8 cellular contexts compared by ENCODE assay signal in genomic region chrX:129759576-129760061, GRCh38. TPM values are rescaled to one million over a fixed set of nuclear protein-coding genes. Genes with fewer than 3 reads are reported as not detected.
A peak's percentile ranks its signal among the peaks of the same experiment; 100 is the strongest.
DNase-seq lines count a peak whose midpoint lies in the region; ATAC-seq, FAIRE-seq and TF ChIP-seq lines count a peak whose summit lies in the region.

No MANE protein-coding gene starts in this region.

- CTCF ChIA-PET in activated CD4-positive, alpha-beta T cell treated with anti-CD3 and anti-CD28 coated beads, Interleukin-2, amount 10 ng/mL, durations not matched to agents 7 days and 5 days (lab: Charles Lee): interaction anchor here (0.8 to 2.3 kb wide), 8 partner anchors 9 to 23 kb away, joined by 3 to 12 read pairs (median 5); partner anchors contain the start of gene SASH3
- CTCF ChIA-PET in H1 (lab: Charles Lee; ENCODE audit: partially characterized antibody): interaction anchor here (0.8 to 1.4 kb wide), 6 partner anchors 12 to 197 kb away, joined by 3 to 7 read pairs (median 4); no protein-coding TSS in a partner anchor

- peaks cover 7% of the 10 kb centered on the region for H3K36me3 Mint-ChIP-seq in activated CD4-positive, alpha-beta T cell treated with anti-CD3 and anti-CD28 coated beads, Interleukin-2, amount 10 ng/mL, durations not matched to agents 7 days and 5 days (ENCODE audit: low read depth)

- H2BK12ac ChIP-seq in H1 (ENCODE audit: low read depth, low read length): no peak overlapping the region

- H3K27ac ChIP-seq in BLaER1: peak overlapping the region; percentile 75
- no peak overlapping the region for H3K27ac ChIP-seq in H1 (ENCODE audit: low read depth, low read length)

- no peak for TF ChIP-seq POLR2A in H1 (IDR thresholded peaks at IDR 0.05; ENCODE audit: control extremely low read depth in 1 of 2, low read depth in 2 of 2, low read length in 2 of 2)

- no peaks in the 10 kb centered on the region for H3K23me2 ChIP-seq in H1 (ENCODE audit: low read depth, low read length)

- no peak overlapping the region for H4K8ac ChIP-seq in H1 (ENCODE audit: extremely low read depth, insufficient read depth, low read length)

- H3K27me3 ChIP-seq in BLaER1 (peaks cover 79% of the 10 kb centered on the region), H1 (replicated peaks in 1 of 4; ENCODE audit: control insufficient read depth in 3 of 4, extremely low read depth in 1 of 4, insufficient read depth in 3 of 4, low read length in 3 of 4) (no peaks in the 10 kb centered on the region)

- H3K4me1 ChIP-seq in BLaER1 (peaks cover 81% of the 10 kb centered on the region), H1 (replicated peaks in 1 of 4; ENCODE audit: control insufficient read depth in 3 of 4, insufficient read depth in 4 of 4, low read length in 3 of 4) (no peaks in the 10 kb centered on the region)

- TF ChIP-seq CTCF in H1 (IDR thresholded peaks at IDR 0.05; ENCODE audit: control extremely low read depth in 1 of 3, insufficient read depth in 1 of 3, low read depth in 1 of 3, low read length in 3 of 3) (peak in 1 of 3 experiments; percentile 5; a peak in 1 of 4 replicates), omental fat pad (IDR thresholded peaks at IDR 0.05) (no peak)

- H3K23ac ChIP-seq in H1 (ENCODE audit: insufficient read length): no peak overlapping the region

- H2BK120ac ChIP-seq in H1 (replicated peaks; ENCODE audit: low read depth, low read length): no peak overlapping the region

- no peak overlapping the region for H3K18ac ChIP-seq in H1 (ENCODE audit: extremely low read depth, low read length)

- H3K56ac ChIP-seq in H1 (replicated peaks; ENCODE audit: insufficient read length, low read depth, low read length): no peak overlapping the region

- no peak for TF ChIP-seq EP300 in H1 (IDR thresholded peaks at IDR 0.05; ENCODE audit: borderline replicate concordance in 1 of 2, low read depth in 2 of 2, low read length in 2 of 2)

- H3K4me2 ChIP-seq in BLaER1: peak overlapping the region; percentile 73
- no peak overlapping the region for H3K4me2 ChIP-seq in H1 (ENCODE audit: insufficient read depth in 1 of 2, low read depth in 2 of 2, low read length in 2 of 2)

- H3K4me3 Mint-ChIP-seq in activated CD4-positive, alpha-beta T cell treated with anti-CD3 and anti-CD28 coated beads, Interleukin-2, amount 10 ng/mL, durations not matched to agents 7 days and 5 days: peak overlapping the region; percentile 31

- H3K27me3 Mint-ChIP-seq in activated CD4-positive, alpha-beta T cell treated with anti-CD3 and anti-CD28 coated beads, Interleukin-2, amount 10 ng/mL, durations not matched to agents 7 days and 5 days: no peaks in the 10 kb centered on the region

- no peak overlapping the region for H3K14ac ChIP-seq in H1 (ENCODE audit: insufficient read length)

- H3K4me3 ChIP-seq in BLaER1 (no peak overlapping the region), H1 (ENCODE audit: extremely low read depth in 1 of 4, insufficient read depth in 2 of 4, low read depth in 3 of 4, low read length in 4 of 4) (no peak overlapping the region)

- no peaks in the 10 kb centered on the region for H3K79me1 ChIP-seq in H1 (ENCODE audit: low read depth, low read length)

- H4K20me1 ChIP-seq in BLaER1 (no peaks in the 10 kb centered on the region; the same call in 1 of the 2 replicates), H1 (replicated peaks in 1 of 2; ENCODE audit: control insufficient read depth in 1 of 2, insufficient read depth in 2 of 2, low read length in 2 of 2) (no peaks in the 10 kb centered on the region)

- H2BK20ac ChIP-seq in H1 (ENCODE audit: low read length): no peak overlapping the region

- peak; percentile 68 for DNase-seq in activated CD4-positive, alpha-beta T cell treated with anti-CD3 and anti-CD28 coated beads, Interleukin-2, amount 10 ng/mL, durations not matched to agents 7 days and 5 days
- DNase-seq in H1 (ENCODE audit: low read depth in 1 of 2, low spot score in 2 of 2) (no peak), omental fat pad (ENCODE audit: low spot score) (no peak), SHP77 (lab: John Stamatoyannopoulos, UW) (no peak), NCI-H1048 (lab: John Stamatoyannopoulos, UW) (no peak)

- H4K91ac ChIP-seq in H1 (replicated peaks; ENCODE audit: insufficient read length, low read length): no peak overlapping the region

- H4K5ac ChIP-seq in H1 (ENCODE audit: insufficient read length, low read depth, low read length): no peak overlapping the region

- no peaks in the 10 kb centered on the region for H3K9me3 ChIP-seq in BLaER1
- H3K9me3 ChIP-seq in H1 (ENCODE audit: insufficient read depth in 2 of 2, low read depth in 1 of 2, low read length in 1 of 2): no peaks in the 10 kb centered on the region

- H3K36me3 ChIP-seq in BLaER1: no peaks in the 10 kb centered on the region
- H3K36me3 ChIP-seq in H1 (ENCODE audit: control insufficient read depth in 2 of 4, insufficient read depth in 4 of 4, low read length in 3 of 4): no peaks in the 10 kb centered on the region

- H3K79me2 ChIP-seq in H1 (ENCODE audit: control insufficient read depth in 1 of 2, insufficient read depth in 2 of 2, low read length in 2 of 2): no peaks in the 10 kb centered on the region

- no peak overlapping the region for H2AFZ ChIP-seq in H1 (ENCODE audit: low read length)

- POLR2A ChIA-PET in activated CD4-positive, alpha-beta T cell treated with anti-CD3 and anti-CD28 coated beads, Interleukin-2, amount 10 ng/mL, durations not matched to agents 7 days and 5 days (lab: Charles Lee): interaction anchor here (0.6 to 1.5 kb wide), 3 partner anchors 20 to 73 kb away, joined by 3 to 4 read pairs (median 3); partner anchors contain the start of gene SASH3
- POLR2A ChIA-PET in H1 (lab: Charles Lee; ENCODE audit: partially characterized antibody): no interaction called here

- H3K9me3 Mint-ChIP-seq in activated CD4-positive, alpha-beta T cell treated with anti-CD3 and anti-CD28 coated beads, Interleukin-2, amount 10 ng/mL, durations not matched to agents 7 days and 5 days: no peaks in the 10 kb centered on the region

- peak; percentile 36 for ATAC-seq in HG02981 (IDR thresholded peaks at IDR 0.05; ENCODE audit: unreplicated experiment)
- peak; percentile 38 for ATAC-seq in omental fat pad (ENCODE audit: low FRiP score)
- ATAC-seq in GM18511 (IDR thresholded peaks at IDR 0.05; ENCODE audit: unreplicated experiment): no peak

- FAIRE-seq in H1 (lab: Jason Lieb, UNC): no peak

- H3K9ac ChIP-seq in BLaER1: peak overlapping the region; percentile 39; the same call in 1 of the 2 replicates
- H3K9ac ChIP-seq in H1 (replicated peaks in 1 of 4; ENCODE audit: extremely low read depth in 1 of 4, low read depth in 3 of 4, low read length in 3 of 4): no peak overlapping the region

- H2BK15ac ChIP-seq in H1 (ENCODE audit: low read length): no peak overlapping the region

- WGBS in H1 (ENCODE audit: extremely low coverage in 1 of 2, insufficient coverage in 1 of 2, insufficient read length in 1 of 2, insufficient replicate concordance in 2 of 2, low coverage in 1 of 2, low lambda C conversion rate in 2 of 2, missing lambda C conversion rate in 1 of 2), 2 experiments: 85% methylated on average over 11 of the region's 14 CpGs; no CpG with 5 or more reads in 1 of the 2 experiments

- peak in 1 of 2 experiments; percentile 6; a peak in 1 of 4 replicates for TF ChIP-seq RAD21 in H1 (IDR thresholded peaks at IDR 0.05 in 1 of 2, conservative IDR thresholded peaks at IDR 0.05 in 1 of 2; ENCODE audit: low read depth in 2 of 2, low read length in 2 of 2)

- H3K4me1 Mint-ChIP-seq in activated CD4-positive, alpha-beta T cell treated with anti-CD3 and anti-CD28 coated beads, Interleukin-2, amount 10 ng/mL, durations not matched to agents 7 days and 5 days: peaks cover 72% of the 10 kb centered on the region

- H2BK5ac ChIP-seq in H1 (ENCODE audit: low read depth, low read length): no peak overlapping the region

- peak overlapping the region; percentile 90 for H3K27ac Mint-ChIP-seq in activated CD4-positive, alpha-beta T cell treated with anti-CD3 and anti-CD28 coated beads, Interleukin-2, amount 10 ng/mL, durations not matched to agents 7 days and 5 days

- no peak overlapping the region for H3K4ac ChIP-seq in H1 (replicated peaks; ENCODE audit: insufficient read length, low read depth, low read length)

- H2AK5ac ChIP-seq in H1 (ENCODE audit: low read depth, low read length): no peak overlapping the region

TF ChIP-seq in H1, 55 proteins besides CTCF, POLR2A, EP300 and RAD21:
- peak; percentile 31; the same call in 1 of the 2 replicates for TF ChIP-seq MAFK (IDR thresholded peaks at IDR 0.05; ENCODE audit: low read depth, low read length)
- no peak for TF ChIP-seq TCF12 (IDR thresholded peaks at IDR 0.05; ENCODE audit: low read depth, low read length)

RNA-seq across cellular contexts. Expression of gene SASH3, which starts 20.1 kb away (rescaled TPM):
- total RNA-seq in activated CD4-positive, alpha-beta T cell treated with anti-CD3 and anti-CD28 coated beads, Interleukin-2, amount 10 ng/mL, durations not matched to agents 7 days and 5 days: 100 to 1,000 TPM; 254 to 264 TPM
- not detected in 2 replicates for total RNA-seq in H1 (2021; fragmentation: NEBNext Ultra II Directional; extraction: Animal tissue kit (Norgen Biotek cat#: 25700))
- not detected in 2 replicates for polyA plus RNA-seq in H1 (2011; rRNA removed)
- polyA plus RNA-seq in H1 (2011; cell fraction: cytosol; rRNA removed): not detected
- not detected for polyA plus RNA-seq in H1 (2011; cell fraction: nucleus; rRNA removed)
- polyA plus RNA-seq in H1 (2012, experiment 1 of 2): not detected in 4 replicates
- not detected for polyA plus RNA-seq in H1 (2012, experiment 2 of 2)
- not detected for polyA plus RNA-seq in H1 (2013, experiment 1 of 2)
- polyA plus RNA-seq in H1 (2013, experiment 2 of 2): not detected
- not detected in 2 replicates for polyA minus RNA-seq in H1 (2011; rRNA and poly(A)+ RNA removed)
- polyA minus RNA-seq in H1 (2011; cell fraction: cytosol; rRNA and poly(A)+ RNA removed): not detected
- not detected for polyA minus RNA-seq in H1 (2011; cell fraction: nucleus; rRNA and poly(A)+ RNA removed)
- 10 to 100 TPM in 3 of 4 donors, 1 to 10 TPM in 1; 9.4 to 26.7 (median 20.6) TPM for total RNA-seq in omental fat pad

RNA-seq across cellular contexts. Expression of gene XPNPEP2, which starts 20.8 kb away (rescaled TPM):
- total RNA-seq in activated CD4-positive, alpha-beta T cell treated with anti-CD3 and anti-CD28 coated beads, Interleukin-2, amount 10 ng/mL, durations not matched to agents 7 days and 5 days: 1 to 10 TPM; 1.1 to 1.3 TPM
- total RNA-seq in H1 (2021; fragmentation: NEBNext Ultra II Directional; extraction: Animal tissue kit (Norgen Biotek cat#: 25700)): 0.25 TPM in 1 of 2 replicates, not detected in the other
- 0.14 and 0.27 TPM in 2 replicates for polyA plus RNA-seq in H1 (2011; rRNA removed)
- polyA plus RNA-seq in H1 (2011; cell fraction: cytosol; rRNA removed): 0.10 TPM
- polyA plus RNA-seq in H1 (2011; cell fraction: nucleus; rRNA removed): 0.14 TPM
- polyA plus RNA-seq in H1 (2012, experiment 1 of 2): 0.12 to 0.24 TPM (median 0.13 TPM) in 3 of 4 replicates, not detected in the other
- not detected for polyA plus RNA-seq in H1 (2012, experiment 2 of 2)
- 0.08 TPM for polyA plus RNA-seq in H1 (2013, experiment 1 of 2)
- polyA plus RNA-seq in H1 (2013, experiment 2 of 2): 0.06 TPM
- 0.13 and 0.27 TPM in 2 replicates for polyA minus RNA-seq in H1 (2011; rRNA and poly(A)+ RNA removed)
- polyA minus RNA-seq in H1 (2011; cell fraction: cytosol; rRNA and poly(A)+ RNA removed): not detected
- not detected for polyA minus RNA-seq in H1 (2011; cell fraction: nucleus; rRNA and poly(A)+ RNA removed)
- total RNA-seq in omental fat pad: 1 to 10 TPM; 2.4 to 7.8 (median 5.3) TPM

Comparison
In these comparisons a context has a peak if more than half of its experiments do, and no peak if none do; other contexts are left out.
1. RNA of gene SASH3, which starts 20.1 kb away (total RNA-seq): 254 to 264 TPM in activated CD4-positive, alpha-beta T cell treated with anti-CD3 and anti-CD28 coated beads, Interleukin-2, amount 10 ng/mL, durations not matched to agents 7 days and 5 days and 9.4 to 26.7 TPM in omental fat pad; not detected in H1; every median in the first group is over 10 times any median in the second.